Comparison of ENCODE assay signal across 15 cellular contexts in genomic region chr2:108616290-108616689, GRCh38.
DNase-seq lines count a peak whose midpoint lies in the region; ATAC-seq and TF ChIP-seq lines count a peak whose summit lies in the region.
"Had no signal": no experiment of that assay in that cellular context is flagged by ENCODE, and none has a peak within 500 bp of the region (broad histone marks: within the 10 kb centered on the region; RNA-seq: fewer than 3 reads in every experiment).

No MANE protein-coding gene starts in this region.

- H3K27me3 Mint-ChIP-seq in endodermal cell (ENCODE audit: insufficient read depth), result no peaks in the 10 kb centered on the region
- H3K27me3 Mint-ChIP-seq: central memory CD8-positive, alpha-beta T cell had no signal

- no peak for TF ChIP-seq EP300 in SK-N-SH (IDR thresholded peaks at IDR 0.05; ENCODE audit: borderline replicate concordance in 1 of 2, low read depth in 1 of 2, low read length in 1 of 2)

- no peaks in the 10 kb centered on the region for H3K9me3 ChIP-seq in SK-N-SH
- no peaks in the 10 kb centered on the region for H3K9me3 ChIP-seq in Loucy (ENCODE audit: insufficient read depth, low read depth, low read length)
- H3K9me3 ChIP-seq in endodermal cell (ENCODE audit: control insufficient read depth, low read length), result no peaks in the 10 kb centered on the region
- no peaks in the 10 kb centered on the region for H3K9me3 ChIP-seq in prostate gland
- H3K9me3 ChIP-seq: Caco-2 had no signal

- TF ChIP-seq RAD21 in SK-N-SH (IDR thresholded peaks at IDR 0.05; ENCODE audit: low read length), result no peak

- H3K27me3 ChIP-seq in SK-N-SH (ENCODE audit: insufficient read depth), result no peaks in the 10 kb centered on the region
- no peaks in the 10 kb centered on the region for H3K27me3 ChIP-seq in Loucy (ENCODE audit: insufficient read depth, low read length, poor library complexity, severe bottlenecking)
- H3K27me3 ChIP-seq in endodermal cell (ENCODE audit: control insufficient read depth, insufficient read depth, low read length, poor library complexity, severe bottlenecking), result no peaks in the 10 kb centered on the region
- no peaks in the 10 kb centered on the region for H3K27me3 ChIP-seq in prostate gland (replicated peaks; ENCODE audit: insufficient read depth)

- H3F3A ChIP-seq in SK-N-SH (replicated peaks; ENCODE audit: insufficient read depth) (peaks cover 17% of the 10 kb centered on the region), Loucy (ENCODE audit: low read depth) (peaks cover 20% of the 10 kb centered on the region)

- H3K9me3 Mint-ChIP-seq in endodermal cell, result no peaks in the 10 kb centered on the region
- H3K9me3 Mint-ChIP-seq: central memory CD8-positive, alpha-beta T cell; natural killer cell had no signal

- intact Hi-C loops in prostate gland (cut with DNase I), result no loop called here

- H2AFZ ChIP-seq in SK-N-SH (ENCODE audit: low read depth), result no peak overlapping the region
- no peak overlapping the region for H2AFZ ChIP-seq in Loucy (ENCODE audit: low read length)

- no peak for TF ChIP-seq CTCF in SK-N-SH (IDR thresholded peaks at IDR 0.05)
- TF ChIP-seq CTCF in Loucy (conservative IDR thresholded peaks at IDR 0.05; ENCODE audit: low read length), result no peak
- TF ChIP-seq CTCF in endodermal cell (conservative IDR thresholded peaks at IDR 0.05), result no peak
- no peak for TF ChIP-seq CTCF in prostate gland (IDR thresholded peaks at IDR 0.05)

- no peaks in the 10 kb centered on the region for H3K36me3 Mint-ChIP-seq in endodermal cell (ENCODE audit: low read depth)
- H3K36me3 Mint-ChIP-seq: natural killer cell had no signal

- ATAC-seq in SK-N-SH treated with all-trans-retinoic acid at 6 μM for 48 hours (no peak; the same call in 2 of the 3 replicates), GM21381 (IDR thresholded peaks at IDR 0.05; ENCODE audit: unreplicated experiment) (no peak), GM18505 (IDR thresholded peaks at IDR 0.05; ENCODE audit: unreplicated experiment) (no peak)
- ATAC-seq: right cardiac atrium had no signal

- WGBS in SK-N-SH (ENCODE audit: low lambda C conversion rate), result 93% methylated on average over 6 of the region's 6 CpGs
- 93 to 94% methylated on average over 3 to 6 of the region's 6 CpGs for WGBS in endodermal cell (ENCODE audit: insufficient coverage in 1 of 2, insufficient read length in 1 of 2), 2 experiments
- 88% methylated on average over 6 of the region's 6 CpGs for WGBS in prostate gland

- H3K4me3 Mint-ChIP-seq in endodermal cell, result no peak overlapping the region
- H3K4me3 Mint-ChIP-seq: central memory CD8-positive, alpha-beta T cell; natural killer cell had no signal

- H3K4me1 ChIP-seq in SK-N-SH (ENCODE audit: control insufficient read depth in 1 of 2, insufficient read depth in 2 of 2, low read depth in 1 of 2, low read length in 1 of 2) (peaks cover 44 to 56% of the 10 kb centered on the region in 2 experiments), Loucy (ENCODE audit: insufficient read depth, low read length, poor library complexity, severe bottlenecking) (peaks cover 84% of the 10 kb centered on the region), endodermal cell (ENCODE audit: control insufficient read depth, insufficient read depth, low read length) (peaks cover 11% of the 10 kb centered on the region), prostate gland (replicated peaks) (peaks cover 30% of the 10 kb centered on the region)

- peaks cover 96% of the 10 kb centered on the region for H3K79me2 ChIP-seq in SK-N-SH (ENCODE audit: insufficient read depth)
- peaks cover 84% of the 10 kb centered on the region for H3K79me2 ChIP-seq in Loucy (ENCODE audit: insufficient read depth, low read length)

- POLR2A ChIA-PET in SK-N-SH (lab: Yijun Ruan, JAX), result interaction anchor here (1.2 kb wide), 1 partner anchor 20 kb away, joined by 4 read pairs; no protein-coding TSS in a partner anchor

- no peak for TF ChIP-seq POLR2A in prostate gland (IDR thresholded peaks at IDR 0.05)
- TF ChIP-seq POLR2A in GM18505 (IDR thresholded peaks at IDR 0.05; ENCODE audit: borderline replicate concordance, extremely low read depth, insufficient read depth, insufficient read length), result no peak

- H3K27ac ChIP-seq in SK-N-SH (ENCODE audit: low read depth in 2 of 2, low read length in 1 of 2) (peak overlapping the region; percentile 65 to 81), endodermal cell (ENCODE audit: low read depth, low read length) (no peak overlapping the region), prostate gland (peak overlapping the region; percentile 39 to 41)

- no peak overlapping the region for H3K9ac ChIP-seq in SK-N-SH
- H3K9ac ChIP-seq in Loucy (ENCODE audit: low read depth, low read length, poor library complexity, severe bottlenecking), result peak overlapping the region; percentile 80
- H3K9ac ChIP-seq in endodermal cell (ENCODE audit: extremely low read depth, low read length, poor library complexity, severe bottlenecking), result no peak overlapping the region

- H3K4me1 Mint-ChIP-seq in endodermal cell, result peaks cover 39% of the 10 kb centered on the region

- peak overlapping the region; percentile 55; the same call in 1 of the 2 replicates for H3K4me2 ChIP-seq in SK-N-SH
- peak overlapping the region; percentile 80 for H3K4me2 ChIP-seq in Loucy (ENCODE audit: low read depth, low read length, poor library complexity, severe bottlenecking)

- H3K36me3 ChIP-seq in SK-N-SH (replicated peaks in 1 of 2; ENCODE audit: control insufficient read depth in 1 of 2, insufficient read depth in 2 of 2, low read length in 1 of 2) (peaks cover 0 to 2% of the 10 kb centered on the region in 2 experiments), Loucy (ENCODE audit: insufficient read depth, low read length) (no peaks in the 10 kb centered on the region), endodermal cell (ENCODE audit: control insufficient read depth, insufficient read depth, low read length) (no peaks in the 10 kb centered on the region), prostate gland (no peaks in the 10 kb centered on the region)

- DNase-seq in SK-N-SH (no peak), endodermal cell (no peak), prostate gland (ENCODE audit: low spot score) (no peak), midbrain (lab: John Stamatoyannopoulos, UW) (no peak)
- DNase-seq: 8988T; Caco-2; H7; natural killer cell; right cardiac atrium; stimulated activated naive CD4-positive, alpha-beta T cell had no signal

- H4K20me1 ChIP-seq in SK-N-SH (ENCODE audit: insufficient read depth) (peaks cover 11% of the 10 kb centered on the region; the same call in 1 of the 2 replicates), Loucy (ENCODE audit: insufficient read depth, low read length, poor library complexity, severe bottlenecking) (no peaks in the 10 kb centered on the region)

- H3K9me2 ChIP-seq in SK-N-SH (no peaks in the 10 kb centered on the region), Loucy (replicated peaks; ENCODE audit: low read depth, low read length) (no peaks in the 10 kb centered on the region)

- no peak overlapping the region for H3K4me3 ChIP-seq in SK-N-SH (ENCODE audit: low read depth in 2 of 2, low read length in 1 of 2)
- H3K4me3 ChIP-seq in Loucy (ENCODE audit: low read length, poor library complexity, severe bottlenecking), result peak overlapping the region; percentile 21
- H3K4me3 ChIP-seq in endodermal cell (ENCODE audit: low read length), result no peak overlapping the region
- H3K4me3 ChIP-seq in prostate gland, result no peak overlapping the region

- CTCF ChIA-PET in SK-N-SH (lab: Yijun Ruan, JAX), result interaction anchor here (0.6 to 13.8 kb wide), 3 partner anchors 10 to 1081 kb away, joined by 3 to 188 read pairs (median 6); no protein-coding TSS in a partner anchor

- H3K27ac Mint-ChIP-seq in endodermal cell, result peak overlapping the region; percentile 16

TF ChIP-seq in SK-N-SH, 30 proteins besides CTCF, POLR2A, EP300 and RAD21:
- TF ChIP-seq ELF1 (IDR thresholded peaks at IDR 0.05) (no peak), RFX5 (IDR thresholded peaks at IDR 0.05; ENCODE audit: low read length) (no peak), JUND (IDR thresholded peaks at IDR 0.05) (no peak), FOSL2 (IDR thresholded peaks at IDR 0.05; ENCODE audit: borderline replicate concordance, low read depth) (no peak), NFIC (IDR thresholded peaks at IDR 0.05; ENCODE audit: borderline replicate concordance) (no peak), YY1 (IDR thresholded peaks at IDR 0.05; ENCODE audit: low read depth) (no peak), MEF2A (IDR thresholded peaks at IDR 0.05; ENCODE audit: borderline replicate concordance, low read depth) (no peak), RXRA (IDR thresholded peaks at IDR 0.05; ENCODE audit: borderline replicate concordance, low read depth) (no peak)

TF ChIP-seq in SK-N-SH treated with all-trans-retinoic acid at 6 μM for 48 hours, 23 proteins besides CTCF, POLR2A, EP300 and RAD21 (continues in another document):
- TF ChIP-seq ESRRG (CRISPR knock-in tag; IDR thresholded peaks at IDR 0.05) (no peak), TOX (CRISPR knock-in tag; IDR thresholded peaks at IDR 0.05; ENCODE audit: borderline replicate concordance) (no peak), RARB (CRISPR knock-in tag; IDR thresholded peaks at IDR 0.05) (no peak), ZC3H10 (CRISPR knock-in tag; IDR thresholded peaks at IDR 0.05) (no peak), ISL1 (CRISPR knock-in tag; IDR thresholded peaks at IDR 0.05) (no peak), ZNF8 (CRISPR knock-in tag; IDR thresholded peaks at IDR 0.05) (no peak), BACH2 (CRISPR knock-in tag; IDR thresholded peaks at IDR 0.05; ENCODE audit: borderline replicate concordance) (no peak), TCF4 (CRISPR knock-in tag; IDR thresholded peaks at IDR 0.05; ENCODE audit: borderline replicate concordance) (no peak), ZNF565 (CRISPR knock-in tag; conservative IDR thresholded peaks at IDR 0.05; ENCODE audit: low read depth) (no peak)
- TF ChIP-seq, protein P1, sequence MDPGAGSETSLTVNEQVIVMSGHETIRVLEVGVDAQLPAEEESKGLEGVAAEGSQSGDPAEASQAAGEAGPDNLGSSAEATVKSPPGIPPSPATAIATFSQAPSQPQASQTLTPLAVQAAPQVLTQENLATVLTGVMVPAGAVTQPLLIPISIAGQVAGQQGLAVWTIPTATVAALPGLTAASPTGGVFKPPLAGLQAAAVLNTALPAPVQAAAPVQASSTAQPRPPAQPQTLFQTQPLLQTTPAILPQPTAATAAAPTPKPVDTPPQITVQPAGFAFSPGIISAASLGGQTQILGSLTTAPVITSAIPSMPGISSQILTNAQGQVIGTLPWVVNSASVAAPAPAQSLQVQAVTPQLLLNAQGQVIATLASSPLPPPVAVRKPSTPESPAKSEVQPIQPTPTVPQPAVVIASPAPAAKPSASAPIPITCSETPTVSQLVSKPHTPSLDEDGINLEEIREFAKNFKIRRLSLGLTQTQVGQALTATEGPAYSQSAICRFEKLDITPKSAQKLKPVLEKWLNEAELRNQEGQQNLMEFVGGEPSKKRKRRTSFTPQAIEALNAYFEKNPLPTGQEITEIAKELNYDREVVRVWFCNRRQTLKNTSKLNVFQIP (CRISPR knock-in tag; IDR thresholded peaks at IDR 0.05; ENCODE audit: borderline replicate concordance, low read depth), result no peak
